In genomic region chr20:479487-479886, GRCh38 we compare ENCODE assay signal across 23 cellular contexts. TPM values are rescaled to one million over a fixed set of nuclear protein-coding genes. Genes with fewer than 3 reads are reported as not detected.
A peak's percentile ranks its signal among the peaks of the same experiment; 100 is the strongest.
DNase-seq lines count a peak whose midpoint lies in the region; ATAC-seq and TF ChIP-seq lines count a peak whose summit lies in the region.
"Had no signal": no experiment of that assay in that cellular context is flagged by ENCODE, and none has a peak within 500 bp of the region (broad histone marks: within the 10 kb centered on the region; RNA-seq: fewer than 3 reads in every experiment).

No MANE protein-coding gene starts in this region.

- no peaks in the 10 kb centered on the region for H3K9me3 Mint-ChIP-seq in stimulated activated naive CD8-positive, alpha-beta T cell treated with anti-CD3 and anti-CD28 coated beads, Interleukin-15, amount 100 ng/mL, for 72 hours
- H3K9me3 Mint-ChIP-seq in activated T-helper 17 cell treated with anti-CD3 and anti-CD28 coated beads, Interleukin-2, amount 50 U/mL, for 72 hours, result no peaks in the 10 kb centered on the region
- H3K9me3 Mint-ChIP-seq in osteocyte (ENCODE audit: unreplicated experiment), result no peaks in the 10 kb centered on the region
- H3K9me3 Mint-ChIP-seq: activated CD4-positive, alpha-beta T cell treated with anti-CD3 and anti-CD28 coated beads, Interleukin-2, amount 10 ng/mL, durations not matched to agents 24 days and 14 days; activated T-cell treated with anti-CD3 and anti-CD28 coated beads, Interleukin-2, amount 50 U/mL, for 4 hours; mesothelial cell of epicardium; naive B cell had no signal

- DNase-seq in stimulated activated naive CD8-positive, alpha-beta T cell treated with anti-CD3 and anti-CD28 coated beads, Interleukin-15, amount 100 ng/mL, for 72 hours, result no peak
- no peak for DNase-seq in stimulated activated naive CD8-positive, alpha-beta T cell treated with anti-CD3 and anti-CD28 coated beads, Interleukin-15, Interleukin-2, amounts not matched to agents 100 U/mL and 50 U/mL, for 24 hours
- peak; percentile 27 for DNase-seq in fibroblast of mammary gland (ENCODE audit: low read depth)
- no peak for DNase-seq in osteocyte (ENCODE audit: extremely low spot score, unreplicated experiment)
- DNase-seq in NCI-H2107 (lab: John Stamatoyannopoulos, UW), result no peak
- DNase-seq in tibial artery, result no peak
- DNase-seq: activated naive CD4-positive, alpha-beta T cell; activated T-cell treated with anti-CD3 and anti-CD28 coated beads, Interleukin-2, amount 50 U/mL, for 4 hours; right cardiac atrium; stimulated activated CD4-positive, alpha-beta T cell treated with anti-CD3 and anti-CD28 coated beads, Interleukin-12 subunit alpha, Interleukin-12 subunit beta, amount 100 ng/mL, for 4 hours; T1000; thyroid gland; WERI-Rb-1 had no signal

- no peaks in the 10 kb centered on the region for H3K27me3 Mint-ChIP-seq in stimulated activated naive CD8-positive, alpha-beta T cell treated with anti-CD3 and anti-CD28 coated beads, Interleukin-15, amount 100 ng/mL, for 72 hours
- H3K27me3 Mint-ChIP-seq in activated T-helper 17 cell treated with anti-CD3 and anti-CD28 coated beads, Interleukin-2, amount 50 U/mL, for 72 hours, result no peaks in the 10 kb centered on the region
- no peaks in the 10 kb centered on the region for H3K27me3 Mint-ChIP-seq in osteocyte (ENCODE audit: unreplicated experiment)
- H3K27me3 Mint-ChIP-seq: activated CD4-positive, alpha-beta T cell treated with anti-CD3 and anti-CD28 coated beads, Interleukin-2, amount 10 ng/mL, durations not matched to agents 24 days and 14 days; naive B cell had no signal

- TF ChIP-seq CTCF in fibroblast of mammary gland (conservative IDR thresholded peaks at IDR 0.05; ENCODE audit: control insufficient read depth, insufficient read depth, low read depth, low read length), result no peak
- no peak for TF ChIP-seq CTCF in osteocyte (IDR thresholded peaks at IDR 0.05)
- TF ChIP-seq CTCF in tibial artery (IDR thresholded peaks at IDR 0.05), result no peak

- ATAC-seq in stimulated activated naive CD8-positive, alpha-beta T cell treated with anti-CD3 and anti-CD28 coated beads, Interleukin-15, amount 100 ng/mL, for 72 hours, result peak; percentile 17
- ATAC-seq in stimulated activated naive CD8-positive, alpha-beta T cell treated with anti-CD3 and anti-CD28 coated beads, Interleukin-15, Interleukin-2, amounts not matched to agents 100 U/mL and 50 U/mL, for 24 hours, result no peak
- ATAC-seq in activated T-helper 17 cell treated with anti-CD3 and anti-CD28 coated beads, Interleukin-2, amount 50 U/mL, for 72 hours (replicated peaks), result no peak
- ATAC-seq: right cardiac atrium had no signal

- H3K27ac Mint-ChIP-seq in stimulated activated naive CD8-positive, alpha-beta T cell treated with anti-CD3 and anti-CD28 coated beads, Interleukin-15, amount 100 ng/mL, for 72 hours, result no peak overlapping the region
- H3K27ac Mint-ChIP-seq in activated T-helper 17 cell treated with anti-CD3 and anti-CD28 coated beads, Interleukin-2, amount 50 U/mL, for 72 hours, result peak overlapping the region; percentile 1
- H3K27ac Mint-ChIP-seq in osteocyte (ENCODE audit: unreplicated experiment), result no peak overlapping the region
- H3K27ac Mint-ChIP-seq: mesothelial cell of epicardium had no signal

- H3K4me3 ChIP-seq in fibroblast of mammary gland (ENCODE audit: control insufficient read depth, low read depth, low read length) (no peak overlapping the region), tibial artery (no peak overlapping the region)
- H3K4me3 ChIP-seq: adrenal gland, BLaER1, HAP-1, heart left ventricle, thyroid gland had no signal

- peaks cover 0 to 20% (median 16%) of the 10 kb centered on the region in 4 donors for H3K4me1 ChIP-seq in tibial artery
- H3K4me1 ChIP-seq: BLaER1, foreskin keratinocyte, HAP-1 had no signal

- no peaks in the 10 kb centered on the region for H3K27me3 ChIP-seq in tibial artery
- H3K27me3 ChIP-seq: adrenal gland, BLaER1, brain microvascular endothelial cell, foreskin keratinocyte, heart left ventricle, thyroid gland had no signal

- peaks cover 40% of the 10 kb centered on the region for H3K4me1 Mint-ChIP-seq in stimulated activated naive CD8-positive, alpha-beta T cell treated with anti-CD3 and anti-CD28 coated beads, Interleukin-15, amount 100 ng/mL, for 72 hours
- H3K4me1 Mint-ChIP-seq in activated T-helper 17 cell treated with anti-CD3 and anti-CD28 coated beads, Interleukin-2, amount 50 U/mL, for 72 hours, result peaks cover 9% of the 10 kb centered on the region
- H3K4me1 Mint-ChIP-seq in osteocyte (ENCODE audit: unreplicated experiment), result peaks cover 17% of the 10 kb centered on the region

- peaks cover 69% of the 10 kb centered on the region for H3K36me3 Mint-ChIP-seq in activated T-helper 17 cell treated with anti-CD3 and anti-CD28 coated beads, Interleukin-2, amount 50 U/mL, for 72 hours (ENCODE audit: low read depth)
- H3K36me3 Mint-ChIP-seq in osteocyte (ENCODE audit: unreplicated experiment), result peaks cover 32% of the 10 kb centered on the region

- intact Hi-C loops in tibial artery (cut with DNase I; ENCODE audit: low total_unique reads), result no loop called here

- no peak overlapping the region for H3K27ac ChIP-seq in tibial artery
- H3K27ac ChIP-seq: adrenal gland, BLaER1, brain microvascular endothelial cell, foreskin keratinocyte, heart left ventricle, WERI-Rb-1 had no signal

- H3K9me3 ChIP-seq in tibial artery, result no peaks in the 10 kb centered on the region
- H3K9me3 ChIP-seq: adrenal gland, BLaER1, HAP-1, heart left ventricle, thyroid gland had no signal

- H3K4me3 Mint-ChIP-seq in stimulated activated naive CD8-positive, alpha-beta T cell treated with anti-CD3 and anti-CD28 coated beads, Interleukin-15, amount 100 ng/mL, for 72 hours, result no peak overlapping the region
- no peak overlapping the region for H3K4me3 Mint-ChIP-seq in activated T-helper 17 cell treated with anti-CD3 and anti-CD28 coated beads, Interleukin-2, amount 50 U/mL, for 72 hours
- no peak overlapping the region for H3K4me3 Mint-ChIP-seq in osteocyte (ENCODE audit: unreplicated experiment)
- H3K4me3 Mint-ChIP-seq: activated CD4-positive, alpha-beta T cell treated with anti-CD3 and anti-CD28 coated beads, Interleukin-2, amount 10 ng/mL, durations not matched to agents 24 days and 14 days; activated T-cell treated with anti-CD3 and anti-CD28 coated beads, Interleukin-2, amount 50 U/mL, for 4 hours; mesothelial cell of epicardium; naive B cell had no signal

- H3K36me3 ChIP-seq in tibial artery, result peaks cover 15 to 32% (median 24%) of the 10 kb centered on the region in 3 donors

RNA-seq across cellular contexts. Expression of gene TBC1D20, which starts 17.2 kb away (rescaled TPM):
- total RNA-seq in activated T-helper 17 cell treated with anti-CD3 and anti-CD28 coated beads, Interleukin-2, amount 50 U/mL, for 72 hours, result 10 to 100 TPM; 20.5 to 21.9 TPM
- 52.8 and 54.1 TPM in 2 replicates for total RNA-seq in osteocyte
